ENCODE assay signal across 12 cellular contexts in the genomic region with DNA sequence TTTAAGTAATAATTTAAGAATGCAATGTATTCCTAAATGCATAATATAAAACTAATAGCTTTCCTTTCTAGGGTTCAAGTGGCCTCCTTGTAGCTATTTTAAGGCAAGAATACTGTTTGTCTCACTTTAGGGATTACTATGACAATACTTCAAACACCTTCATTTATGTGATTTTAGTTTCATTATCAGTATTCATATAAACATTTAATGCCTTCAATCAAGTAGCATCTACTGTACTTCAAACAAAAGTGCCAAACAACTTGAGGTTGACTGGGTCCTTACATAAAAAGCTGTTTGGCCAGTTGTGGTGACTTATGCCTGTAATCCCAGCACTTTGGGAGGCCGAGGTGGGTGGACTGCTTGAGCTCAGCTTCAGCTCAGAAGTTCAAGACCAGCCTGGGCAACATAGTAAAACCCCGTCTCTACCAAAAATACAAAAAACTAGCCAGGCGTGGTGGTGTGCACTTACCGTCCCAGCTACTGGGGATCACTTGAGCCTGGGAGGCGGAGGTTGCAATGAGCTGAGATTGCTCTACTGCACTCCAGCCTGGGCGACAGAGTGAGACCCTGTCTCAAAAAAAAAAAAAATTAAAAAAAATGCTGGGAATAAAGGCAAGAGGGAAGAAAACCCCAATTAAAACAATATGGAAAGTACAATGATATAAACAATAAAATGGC. TPM values are rescaled to one million over a fixed set of nuclear protein-coding genes. Genes with fewer than 3 reads are reported as not detected.
DNase-seq lines count a peak whose midpoint lies in the region; ATAC-seq, FAIRE-seq and TF ChIP-seq lines count a peak whose summit lies in the region.
"Had no signal": no experiment of that assay in that cellular context is flagged by ENCODE, and none has a peak within 500 bp of the region (broad histone marks: within the 10 kb centered on the region; RNA-seq: fewer than 3 reads in every experiment).

No MANE protein-coding gene starts in this region.

- ATAC-seq in GM18508 (IDR thresholded peaks at IDR 0.05; ENCODE audit: insufficient read depth, unreplicated experiment): peak; percentile 35
- peak; percentile 52 for ATAC-seq in HG03342 (IDR thresholded peaks at IDR 0.05; ENCODE audit: unreplicated experiment)

- FAIRE-seq in islet of Langerhans (lab: Jason Lieb, UNC): peak; percentile 24

- DNase-seq in GM20000 (ENCODE audit: low spot score) (peak; percentile 12), cerebellum (ENCODE audit: low spot score) (no peak), retina (no peak), GM03348 (ENCODE audit: low spot score) (no peak)
- DNase-seq in activated CD4-positive, alpha-beta T cell treated with anti-CD3 and anti-CD28 coated beads for 48 hours: no peak
- DNase-seq: DND-41; islet precursor cell; NCI-H2081; stimulated activated CD4-positive, alpha-beta T cell treated with anti-CD3 and anti-CD28 coated beads, Interleukin-2, amount 100 ng/mL, for 24 hours had no signal

- no peak for TF ChIP-seq CTCF in GM20000 (IDR thresholded peaks at IDR 0.05; ENCODE audit: extremely low read depth, missing control alignments)

RNA-seq across cellular contexts. Expression of a gene that starts 9.3 kb away (rescaled TPM):
- total RNA-seq in cerebellum: 111 TPM
